1 cellular context compared by ENCODE assay signal in the genomic region with DNA sequence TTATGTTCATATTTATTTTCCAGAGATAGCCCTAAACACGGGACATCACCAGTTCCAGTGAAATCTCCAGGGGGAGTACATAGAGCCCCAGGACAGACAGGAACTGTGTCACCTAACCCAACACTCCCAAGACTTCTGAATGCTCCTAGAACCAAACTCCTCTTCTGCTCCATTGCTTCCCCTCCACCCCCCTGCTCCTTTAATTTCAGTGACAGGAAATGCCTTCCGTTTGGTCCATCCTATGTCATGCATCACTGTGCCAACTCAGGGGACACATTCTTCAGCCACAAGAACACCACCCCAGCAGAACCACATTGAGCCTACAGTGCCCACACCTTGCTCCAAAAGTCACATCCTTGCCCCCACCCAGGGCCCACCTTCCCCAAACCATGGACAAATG.
TF ChIP-seq lines count a peak whose summit lies in the region.

No MANE protein-coding gene starts in this region.

TF ChIP-seq in IMR-90, 13 proteins besides CTCF, POLR2A, EP300 and RAD21 (continued from another document):
- TF ChIP-seq, protein P1, sequence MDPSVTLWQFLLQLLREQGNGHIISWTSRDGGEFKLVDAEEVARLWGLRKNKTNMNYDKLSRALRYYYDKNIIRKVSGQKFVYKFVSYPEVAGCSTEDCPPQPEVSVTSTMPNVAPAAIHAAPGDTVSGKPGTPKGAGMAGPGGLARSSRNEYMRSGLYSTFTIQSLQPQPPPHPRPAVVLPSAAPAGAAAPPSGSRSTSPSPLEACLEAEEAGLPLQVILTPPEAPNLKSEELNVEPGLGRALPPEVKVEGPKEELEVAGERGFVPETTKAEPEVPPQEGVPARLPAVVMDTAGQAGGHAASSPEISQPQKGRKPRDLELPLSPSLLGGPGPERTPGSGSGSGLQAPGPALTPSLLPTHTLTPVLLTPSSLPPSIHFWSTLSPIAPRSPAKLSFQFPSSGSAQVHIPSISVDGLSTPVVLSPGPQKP (IDR thresholded peaks at IDR 0.05; ENCODE audit: borderline replicate concordance, low read depth, low read length): no peak
- TF ChIP-seq FOS (IDR thresholded peaks at IDR 0.05; ENCODE audit: low read depth, low read length) (no peak), MXI1 (IDR thresholded peaks at IDR 0.05; ENCODE audit: borderline replicate concordance, low read depth, low read length) (no peak), NFE2L2 (IDR thresholded peaks at IDR 0.05; ENCODE audit: low read depth, low read length) (no peak), CEBPB (IDR thresholded peaks at IDR 0.05; ENCODE audit: low read depth, low read length) (no peak), SMC3 (IDR thresholded peaks at IDR 0.05; ENCODE audit: low read depth, low read length) (no peak), BHLHE40 (IDR thresholded peaks at IDR 0.05; ENCODE audit: low read depth, low read length) (no peak), MAFK (IDR thresholded peaks at IDR 0.05; ENCODE audit: low read depth, low read length) (no peak), MAZ (IDR thresholded peaks at IDR 0.05; ENCODE audit: borderline replicate concordance, low read depth, low read length) (no peak), RFX5 (IDR thresholded peaks at IDR 0.05; ENCODE audit: low read depth, low read length) (no peak), RCOR1 (IDR thresholded peaks at IDR 0.05; ENCODE audit: insufficient replicate concordance, low read length) (no peak)
- TF ChIP-seq, protein P2, sequence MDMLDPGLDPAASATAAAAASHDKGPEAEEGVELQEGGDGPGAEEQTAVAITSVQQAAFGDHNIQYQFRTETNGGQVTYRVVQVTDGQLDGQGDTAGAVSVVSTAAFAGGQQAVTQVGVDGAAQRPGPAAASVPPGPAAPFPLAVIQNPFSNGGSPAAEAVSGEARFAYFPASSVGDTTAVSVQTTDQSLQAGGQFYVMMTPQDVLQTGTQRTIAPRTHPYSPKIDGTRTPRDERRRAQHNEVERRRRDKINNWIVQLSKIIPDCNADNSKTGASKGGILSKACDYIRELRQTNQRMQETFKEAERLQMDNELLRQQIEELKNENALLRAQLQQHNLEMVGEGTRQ (IDR thresholded peaks at IDR 0.05; ENCODE audit: low read depth, low read length): no peak
